8 cellular contexts compared by ENCODE assay signal in genomic region chr9:124868511-124869465, GRCh38. TPM values are rescaled to one million over a fixed set of nuclear protein-coding genes. Genes with fewer than 3 reads are reported as not detected.
A peak's percentile ranks its signal among the peaks of the same experiment; 100 is the strongest.
DNase-seq lines count a peak whose midpoint lies in the region; ATAC-seq and TF ChIP-seq lines count a peak whose summit lies in the region.

No MANE protein-coding gene starts in this region.

- H3K4me1 ChIP-seq in psoas muscle (peaks cover 43% of the 10 kb centered on the region), urinary bladder (ENCODE audit: insufficient read depth) (peaks cover 2% of the 10 kb centered on the region)

- peak overlapping the region; percentile 98 for H3K27ac Mint-ChIP-seq in T-helper 1 cell treated with Interleukin-12 subunit alpha and Interleukin-12 subunit beta and Interleukin-4 antibody, amounts not matched to agents 30 μg/mL and 1 μg/mL, for 36 hours

- H3K4me3 ChIP-seq in psoas muscle (peak overlapping the region; percentile 93), urinary bladder (ENCODE audit: low read depth, low read length) (peak overlapping the region; percentile 78)

- DNase-seq in NCI-H1092 treated with DMSO at 0.1 percent for 48 hours (lab: John Stamatoyannopoulos, UW) = peak; percentile 77
- peak in 53 of 56 donors; percentile 23 to 90 (median 73) for DNase-seq in amygdala (lab: John Stamatoyannopoulos, UW)
- peak; percentile 94 for DNase-seq in left ventricle myocardium superior
- DNase-seq in psoas muscle = peak; percentile 90 to 94

- no peaks in the 10 kb centered on the region for H3K27me3 Mint-ChIP-seq in T-helper 1 cell treated with Interleukin-12 subunit alpha and Interleukin-12 subunit beta and Interleukin-4 antibody, amounts not matched to agents 30 μg/mL and 1 μg/mL, for 36 hours (ENCODE audit: low read depth)

- WGBS in psoas muscle, 3 donors = 0% methylated on average over 88 to 101 of the region's 101 CpGs
- WGBS in urinary bladder = under 1% methylated on average over 101 of the region's 101 CpGs

- H3K9me3 ChIP-seq in psoas muscle = no peaks in the 10 kb centered on the region

- no peaks in the 10 kb centered on the region for H3K9me3 Mint-ChIP-seq in T-helper 1 cell treated with Interleukin-12 subunit alpha and Interleukin-12 subunit beta and Interleukin-4 antibody, amounts not matched to agents 30 μg/mL and 1 μg/mL, for 36 hours

- no peaks in the 10 kb centered on the region for H3K27me3 ChIP-seq in psoas muscle (ENCODE audit: insufficient read depth in 3 of 3, low read length in 2 of 3)

- TF ChIP-seq CTCF in GM12874 (IDR thresholded peaks at IDR 0.05; ENCODE audit: insufficient read depth, low read depth, low read length) (peak; percentile 54), psoas muscle (IDR thresholded peaks at IDR 0.05) (peak; percentile 11)

- H3K4me3 Mint-ChIP-seq in T-helper 1 cell treated with Interleukin-12 subunit alpha and Interleukin-12 subunit beta and Interleukin-4 antibody, amounts not matched to agents 30 μg/mL and 1 μg/mL, for 36 hours = peak overlapping the region; percentile 97

- ATAC-seq in HG02610 (IDR thresholded peaks at IDR 0.05; ENCODE audit: unreplicated experiment) = peak; percentile 58
- peak; percentile 91 for ATAC-seq in left ventricle myocardium superior
- peak; percentile 90 to 93 (median 92) for ATAC-seq in psoas muscle

- peak overlapping the region; percentile 99 for H3K27ac ChIP-seq in psoas muscle
- peak overlapping the region; percentile 86 for H3K27ac ChIP-seq in urinary bladder (ENCODE audit: low read depth)

- H3K36me3 Mint-ChIP-seq in T-helper 1 cell treated with Interleukin-12 subunit alpha and Interleukin-12 subunit beta and Interleukin-4 antibody, amounts not matched to agents 30 μg/mL and 1 μg/mL, for 36 hours (ENCODE audit: low read depth) = peaks cover 31% of the 10 kb centered on the region

- peaks cover 41% of the 10 kb centered on the region for H3K4me1 Mint-ChIP-seq in T-helper 1 cell treated with Interleukin-12 subunit alpha and Interleukin-12 subunit beta and Interleukin-4 antibody, amounts not matched to agents 30 μg/mL and 1 μg/mL, for 36 hours (ENCODE audit: low read depth)

- H3K36me3 ChIP-seq in psoas muscle (ENCODE audit: insufficient read depth in 1 of 2, low read depth in 1 of 2) (peaks cover 0 to 6% of the 10 kb centered on the region in 2 donors), urinary bladder (ENCODE audit: insufficient read depth) (no peaks in the 10 kb centered on the region)

- intact Hi-C loops in left ventricle myocardium superior (cut with micrococcal nuclease) (no loop called here), psoas muscle (cut with DNase I) (loop anchor here in 1 of 2 donors (2.0 kb wide), 1 partner anchor 72 kb away; the partner anchor contains the start of gene GOLGA1)

RNA-seq across cellular contexts. Expression of gene ARPC5L, which starts 6.9 kb away (rescaled TPM):
- 41.1 TPM for total RNA-seq in left ventricle myocardium superior
- 10 to 100 TPM; 32.3 to 54.9 (median 47.7) TPM for total RNA-seq in psoas muscle
- 100 to 1,000 TPM in 1 of 3 donors, 10 to 100 TPM in 2; 47.0 to 165 (median 96.4) TPM for polyA plus RNA-seq in psoas muscle
- total RNA-seq in urinary bladder = 8.8 TPM
- 30.3 TPM for polyA plus RNA-seq in urinary bladder

RNA-seq across cellular contexts. Expression of gene RPL35, which starts 7.0 kb away (rescaled TPM):
- total RNA-seq in left ventricle myocardium superior (676 TPM), psoas muscle (1,000 to 10,000 TPM in 3 of 4 donors, 100 to 1,000 TPM in 1; 994 to 1,307 (median 1,134) TPM), urinary bladder (1,117 TPM)
- polyA plus RNA-seq in psoas muscle (1,000 to 10,000 TPM; 2,957 to 4,666 (median 2,999) TPM), urinary bladder (2,692 TPM)

RNA-seq across cellular contexts. Expression of gene WDR38, which starts 15.5 kb away (rescaled TPM):
- total RNA-seq in left ventricle myocardium superior (not detected), psoas muscle (not detected), urinary bladder (not detected)
- polyA plus RNA-seq in psoas muscle (under 1 TPM in 1 of 3 donors, not detected in 2; 0.05 TPM), urinary bladder (not detected)

Comparison
In these comparisons a context has a peak if more than half of its experiments do, and no peak if none do; other contexts are left out.
1. Peak in every context shown above with its lines: DNase-seq, ATAC-seq, H3K4me3 ChIP-seq and H3K27ac ChIP-seq.